ENCODE assay signal across 8 cellular contexts in the genomic region with DNA sequence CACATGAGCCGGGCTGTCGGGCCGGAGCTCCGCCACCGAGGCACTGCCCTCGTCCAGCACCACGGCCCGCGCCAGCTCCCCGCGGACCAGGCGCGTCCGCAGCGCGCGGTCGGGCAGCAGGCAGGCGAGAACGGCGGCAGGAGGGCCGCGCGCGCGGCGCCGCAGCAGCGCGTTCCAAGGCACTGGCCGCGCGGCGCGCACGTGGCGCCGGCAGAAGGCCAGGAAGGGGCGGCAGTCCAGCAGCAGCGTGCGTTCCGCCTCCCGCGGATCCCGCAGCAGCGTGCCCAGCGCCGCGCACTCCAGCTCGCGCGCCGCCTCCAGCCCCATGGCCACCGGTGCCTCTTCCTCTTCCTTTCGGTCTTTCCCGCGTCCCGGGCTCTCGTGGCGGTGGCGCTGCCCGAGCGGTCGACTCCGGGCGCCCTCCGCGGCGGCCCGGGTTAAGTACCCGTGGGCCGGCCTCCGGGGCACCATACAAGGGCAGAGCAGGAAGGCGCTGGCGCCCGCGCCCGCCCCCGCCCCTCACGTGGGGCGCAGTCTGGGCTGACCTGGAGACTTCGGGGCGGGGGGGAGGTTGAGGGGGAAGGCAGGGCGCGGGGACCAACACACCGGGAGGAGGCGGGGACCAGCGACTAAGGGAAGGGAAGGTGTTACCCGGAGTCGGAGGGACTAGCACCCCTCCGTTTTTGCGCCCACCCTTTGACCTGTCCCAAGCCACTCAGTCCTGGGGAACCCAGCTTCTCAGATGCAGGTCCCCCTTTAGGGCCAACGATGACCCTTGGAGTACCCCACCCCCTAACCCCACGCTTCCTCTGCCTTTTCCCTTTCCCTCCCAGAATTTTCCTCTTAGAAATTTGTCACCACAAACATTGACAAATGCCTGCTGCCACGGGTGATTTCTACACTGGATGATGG. TPM values are rescaled to one million over a fixed set of nuclear protein-coding genes. Genes with fewer than 3 reads are reported as not detected.
DNase-seq lines count a peak whose midpoint lies in the region; ATAC-seq and TF ChIP-seq lines count a peak whose summit lies in the region.

Gene DUSP2 (minus strand): TSS at position 413 of the 912 bp plus-strand sequence. CDS start 86 bp downstream, at position 327.

- peak within 1 kb of the TSS; percentile 61 for H3K27ac ChIP-seq in duodenal mucosa (ENCODE audit: low read depth, low read length)
- peak within 1 kb of the TSS; percentile 49 to 53 for H3K27ac ChIP-seq in lung (ENCODE audit: low read depth in 1 of 2, low read length in 1 of 2)

- peak within 1 kb of the TSS; percentile 61 to 70 for H3K4me3 ChIP-seq in duodenal mucosa (ENCODE audit: low read depth in 1 of 2, low read length in 2 of 2)
- H3K4me3 ChIP-seq in lung = peak within 1 kb of the TSS; percentile 53

- TF ChIP-seq CTCF in lung (IDR thresholded peaks at IDR 0.05; ENCODE audit: control extremely low read depth, extremely low read depth) = no peak

- H3K27me3 ChIP-seq in duodenal mucosa (ENCODE audit: control insufficient read depth in 1 of 2, insufficient read depth in 2 of 2, low read length in 2 of 2) = no peaks in the 10 kb centered on the region
- no peaks in the 10 kb centered on the region for H3K27me3 ChIP-seq in lung (ENCODE audit: control insufficient read depth, insufficient read depth)

- H3K4me1 ChIP-seq in duodenal mucosa (ENCODE audit: control insufficient read depth in 1 of 2, insufficient read depth in 2 of 2, low read length in 2 of 2) = peaks cover 22 to 46% of the 10 kb centered on the region in 2 donors
- peaks cover 0 to 15% of the 10 kb centered on the region in 2 donors for H3K4me1 ChIP-seq in lung (ENCODE audit: control insufficient read depth in 2 of 2, insufficient read depth in 2 of 2, low read length in 2 of 2)

- DNase-seq in NCI-H345 (lab: John Stamatoyannopoulos, UW) (peak; percentile 18), NCI-H345 treated with DMSO at 0.1 percent for 48 hours (lab: John Stamatoyannopoulos, UW; ENCODE audit: unreplicated experiment) (no peak), NCI-H2171 (lab: John Stamatoyannopoulos, UW) (peak; percentile 38), lung (ENCODE audit: low spot score) (peak; percentile 76)
- peak; percentile 93 for DNase-seq in activated CD4-positive, alpha-beta T cell treated with anti-CD3 and anti-CD28 coated beads, Interleukin-2, amount 50 U/mL, for 48 hours
- peak; percentile 88 to 94 (median 91) for DNase-seq in stimulated activated CD4-positive, alpha-beta T cell treated with anti-CD3 and anti-CD28 coated beads, TNF-alpha, amount 100 ng/mL, for 48 hours (ENCODE audit: low read depth in 3 of 3)

- H3K36me3 ChIP-seq in duodenal mucosa (ENCODE audit: control insufficient read depth in 1 of 2, insufficient read depth in 2 of 2, low read length in 2 of 2) (no peaks in the 10 kb centered on the region), lung (ENCODE audit: control insufficient read depth in 2 of 2, insufficient read depth in 2 of 2, low read length in 2 of 2) (no peaks in the 10 kb centered on the region)

- H3K9me3 ChIP-seq in duodenal mucosa (ENCODE audit: control insufficient read depth in 1 of 2, low read length in 2 of 2) = no peaks in the 10 kb centered on the region
- no peaks in the 10 kb centered on the region for H3K9me3 ChIP-seq in lung (ENCODE audit: control insufficient read depth in 2 of 2, insufficient read depth in 1 of 2, low read length in 1 of 2)

- WGBS in lung, 2 donors = 2 to 3% methylated on average over 75 to 95 of the region's 95 CpGs

- ATAC-seq in HG02870 (IDR thresholded peaks at IDR 0.05; ENCODE audit: unreplicated experiment) = peak; percentile 44
- peak; percentile 82 for ATAC-seq in lung (ENCODE audit: insufficient read depth, low FRiP score)

- H3K9ac ChIP-seq in duodenal mucosa (ENCODE audit: low read depth in 1 of 2, low read length in 2 of 2) = peak within 1 kb of the TSS; percentile 47 to 59

RNA-seq across cellular contexts. Expression of gene DUSP2, which starts in this region (rescaled TPM):
- 1 to 10 TPM; 4.4 to 7.3 TPM for total RNA-seq in lung
- polyA plus RNA-seq in lung = 10 to 100 TPM in 1 of 2 donors, 1 to 10 TPM in 1; 3.5 to 33.6 TPM
